Comparison of ENCODE assay signal across 27 cellular contexts in genomic region chr2:119062179-119062578, GRCh38.
"Had no signal": no experiment of that assay in that cellular context is flagged by ENCODE, and none has a peak within 500 bp of the region (broad histone marks: within the 10 kb centered on the region; RNA-seq: fewer than 3 reads in every experiment).

No MANE protein-coding gene starts in this region.

- DNase-seq: dermis blood vessel endothelial cell; effector memory CD4-positive, alpha-beta T cell; foreskin melanocyte; glutamatergic neuron; heart right ventricle; hypothalamus; immature natural killer cell; islet precursor cell; mesenchymal stem cell; mucosa of descending colon; naive B cell; pancreas; sigmoid colon; spleen; stimulated activated CD4-positive, alpha-beta T cell treated with anti-CD3 and anti-CD28 coated beads, Interleukin-4, amount 100 ng/mL, for 4 hours; stimulated activated naive CD8-positive, alpha-beta T cell treated with anti-CD3 and anti-CD28 coated beads, Interleukin-15, Interleukin-2, amounts not matched to agents 100 U/mL and 50 U/mL, for 24 hours; substantia nigra; testis; tibial artery had no signal

- ATAC-seq: heart right ventricle; mucosa of descending colon; natural killer cell treated with Interleukin-12 subunit alpha and Interleukin-12 subunit beta and Interleukin-15 and Interleukin-18, amount 100 ng/mL, for 72 hours; stimulated activated memory B cell treated with anti-CD40 and anti-IgM and Interleukin-4, amounts not matched to agents 10 μg/mL and 1 μg/mL and 100 μg/mL, for 72 hours; stimulated activated naive CD8-positive, alpha-beta T cell treated with anti-CD3 and anti-CD28 coated beads, Interleukin-15, Interleukin-2, amounts not matched to agents 100 U/mL and 50 U/mL, for 24 hours had no signal

- H3K27me3 ChIP-seq: pancreas, right atrium auricular region, sigmoid colon, testis, tibial artery had no signal

- H3K9me3 ChIP-seq: neutrophil, pancreas, prostate gland, right atrium auricular region, sigmoid colon, testis, tibial artery had no signal

- H3K27ac ChIP-seq: coronary artery, esophagus muscularis mucosa, heart right ventricle, neutrophil, pancreas, prostate gland, right atrium auricular region, sigmoid colon, skin epidermis, spleen, testis, tibial artery had no signal

- H3K4me1 ChIP-seq: esophagus muscularis mucosa, pancreas, prostate gland, right atrium auricular region, sigmoid colon, spleen, testis, tibial artery had no signal

- H3K4me3 ChIP-seq: coronary artery, esophagus muscularis mucosa, heart right ventricle, mucosa of descending colon, pancreas, prostate gland, right atrium auricular region, sigmoid colon, skin epidermis, spleen, testis, tibial artery had no signal

- H3K36me3 ChIP-seq: esophagus muscularis mucosa, heart right ventricle, neutrophil, pancreas, prostate gland, right atrium auricular region, sigmoid colon, spleen, tibial artery had no signal
